22 cellular contexts compared by ENCODE assay signal in genomic region chr17:59298512-59298911, GRCh38.
"Had no signal": no experiment of that assay in that cellular context is flagged by ENCODE, and none has a peak within 500 bp of the region (broad histone marks: within the 10 kb centered on the region; RNA-seq: fewer than 3 reads in every experiment).

No MANE protein-coding gene starts in this region.

- H3K4me1 ChIP-seq: adrenal gland had no signal

- H3K36me3 ChIP-seq: adrenal gland had no signal

- ATAC-seq: activated CD4-positive, CD25-positive, alpha-beta regulatory T cell treated with anti-CD3 and anti-CD28 coated beads, Interleukin-2, amount 50 U/mL, for 24 hours; activated CD8-positive, alpha-beta T cell treated with anti-CD3 and anti-CD28 coated beads for 36 hours; activated T-cell treated with anti-CD3 and anti-CD28 coated beads, Interleukin-2, amount 50 U/mL, for 72 hours; PC-3; T-cell had no signal

- H3K4me3 ChIP-seq: adrenal gland had no signal

- DNase-seq: activated CD4-positive, alpha-beta T cell treated with anti-CD3 and anti-CD28 coated beads for 4 hours; activated CD8-positive, alpha-beta memory T cell treated with anti-CD3 and anti-CD28 coated beads, Interleukin-2, amount 50 U/mL, for 4 hours; activated CD8-positive, alpha-beta T cell treated with anti-CD3 and anti-CD28 coated beads for 36 hours; activated gamma-delta T cell treated with Interleukin-2 at 50 U/mL for 16 hours; activated naive CD4-positive, alpha-beta T cell treated with anti-CD3 and anti-CD28 coated beads, Interleukin-2, amount 10 ng/mL, durations not matched to agents 7 days and 5 days; activated naive CD8-positive, alpha-beta T cell treated with anti-CD3 and anti-CD28 coated beads for 36 hours; activated T-cell treated with anti-CD3 and anti-CD28 coated beads, Interleukin-2, amount 50 U/mL, for 72 hours; anterior cingulate cortex; Kasumi-1; NCI-H1105 treated with DMSO at 0.1 percent for 48 hours; NCI-H1436 treated with DMSO at 0.1 percent for 48 hours; NCI-H187 treated with DMSO at 0.1 percent for 48 hours; NCI-H2081 treated with DMSO at 0.1 percent for 48 hours; NCI-H446; NCI-H524; PC-3; SIG-M5; T-cell; T-helper 2 cell; T1000 had no signal

- H3K9me3 ChIP-seq: adrenal gland had no signal

- H3K27ac ChIP-seq: adrenal gland had no signal

- H3K27me3 ChIP-seq: adrenal gland had no signal
